In the genomic region with DNA sequence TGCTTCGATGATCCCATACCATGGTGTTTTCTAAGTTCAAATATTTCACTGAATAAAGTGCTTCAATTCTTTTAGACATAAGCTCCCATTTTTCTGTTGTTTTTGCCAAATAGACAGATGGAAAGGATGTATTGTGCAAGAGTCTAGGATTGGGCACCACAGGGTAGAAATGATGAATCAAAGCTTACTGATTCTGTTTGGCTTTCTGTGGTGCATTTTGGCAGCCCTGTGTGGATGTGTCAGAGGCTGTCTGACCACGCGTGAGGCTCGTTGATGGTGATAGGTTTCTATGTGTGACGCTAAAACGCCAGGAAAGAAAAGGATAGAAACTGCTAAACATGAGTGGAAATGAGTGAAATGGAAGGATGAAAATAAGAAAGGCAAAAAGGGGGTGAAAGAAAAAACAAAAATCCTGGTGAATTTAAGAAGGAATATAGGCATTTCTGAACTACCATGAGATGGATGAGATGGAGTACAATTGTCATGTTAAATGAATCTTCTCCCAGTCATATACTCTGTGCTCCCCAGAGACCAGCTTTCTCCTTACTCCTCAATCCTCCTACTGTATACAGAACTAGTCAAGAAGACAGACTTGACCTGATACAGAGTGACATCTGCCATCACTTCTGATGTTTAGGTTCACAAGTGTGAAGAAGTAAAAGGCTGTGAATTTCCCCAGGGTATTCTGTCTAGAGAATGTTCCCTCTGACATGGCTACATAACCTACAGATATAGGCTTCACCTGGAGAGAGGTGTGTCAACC, we compare ENCODE assay signal across 9 cellular contexts. TPM values are rescaled to one million over a fixed set of nuclear protein-coding genes. Genes with fewer than 3 reads are reported as not detected.
DNase-seq lines count a peak whose midpoint lies in the region; ATAC-seq and TF ChIP-seq lines count a peak whose summit lies in the region.
"Had no signal": no experiment of that assay in that cellular context is flagged by ENCODE, and none has a peak within 500 bp of the region (broad histone marks: within the 10 kb centered on the region; RNA-seq: fewer than 3 reads in every experiment).

No MANE protein-coding gene starts in this region.

- no peak overlapping the region for H3K4me3 ChIP-seq in astrocyte of the spinal cord (ENCODE audit: low read depth, low read length)
- H3K4me3 ChIP-seq: lung had no signal

- TF ChIP-seq CTCF in astrocyte of the spinal cord (IDR thresholded peaks at IDR 0.05; ENCODE audit: low read depth, low read length) (no peak), natural killer cell (IDR thresholded peaks at IDR 0.05) (no peak)

- peak overlapping the region; percentile 17 to 42 for H3K27ac Mint-ChIP-seq in natural killer cell

- peaks cover 42 to 54% of the 10 kb centered on the region in 2 donors for H3K4me1 Mint-ChIP-seq in natural killer cell

- in situ Hi-C loops in astrocyte of the spinal cord (cut with HindIII; ENCODE audit: low sequenced_read_pairs) = no loop called here

- H3K27me3 Mint-ChIP-seq in natural killer cell (ENCODE audit: low read depth in 2 of 2) = no peaks in the 10 kb centered on the region

- DNase-seq in Ammon's horn (ENCODE audit: low spot score) (peak; percentile 72), astrocyte of the spinal cord (ENCODE audit: low read depth, low spot score) (peak; percentile 97), natural killer cell (peak; percentile 22), SIG-M5 treated with dmso at 0.1 percent for 504 hours (lab: John Stamatoyannopoulos, UW; ENCODE audit: unreplicated experiment) (no peak)

- ATAC-seq in HG02870 (IDR thresholded peaks at IDR 0.05; ENCODE audit: unreplicated experiment) (peak; percentile 23), natural killer cell (peak; percentile 74 to 86 (median 82)), HG03039 (IDR thresholded peaks at IDR 0.05; ENCODE audit: unreplicated experiment) (no peak), HG03439 (IDR thresholded peaks at IDR 0.05; ENCODE audit: unreplicated experiment) (no peak), HG03565 (IDR thresholded peaks at IDR 0.05; ENCODE audit: unreplicated experiment) (no peak)

- no peaks in the 10 kb centered on the region for H3K36me3 Mint-ChIP-seq in natural killer cell

- H3K4me3 Mint-ChIP-seq in natural killer cell = peak overlapping the region; percentile 4

- H3K9me3 Mint-ChIP-seq in natural killer cell = no peaks in the 10 kb centered on the region

- intact Hi-C loops in natural killer cell (cut with micrococcal nuclease) = loop anchor here (1.0 to 10.0 kb wide), 2 partner anchors 8 to 152 kb away; a partner anchor contains a TSS

RNA-seq across cellular contexts. Expression of a gene that starts 54.4 kb away (rescaled TPM):
- 10 to 100 TPM; 52.9 to 78.0 (median 63.8) TPM for total RNA-seq in natural killer cell

Comparison
In these comparisons a context has a peak if more than half of its experiments do, and no peak if none do; other contexts are left out.
1. ATAC-seq: peak in HG02870 (single experiment) and natural killer cell (3 of 3); none in HG03039 (single experiment), HG03439 (single experiment) and HG03565 (single experiment).